ENCODE assay signal across 26 cellular contexts in the genomic region with DNA sequence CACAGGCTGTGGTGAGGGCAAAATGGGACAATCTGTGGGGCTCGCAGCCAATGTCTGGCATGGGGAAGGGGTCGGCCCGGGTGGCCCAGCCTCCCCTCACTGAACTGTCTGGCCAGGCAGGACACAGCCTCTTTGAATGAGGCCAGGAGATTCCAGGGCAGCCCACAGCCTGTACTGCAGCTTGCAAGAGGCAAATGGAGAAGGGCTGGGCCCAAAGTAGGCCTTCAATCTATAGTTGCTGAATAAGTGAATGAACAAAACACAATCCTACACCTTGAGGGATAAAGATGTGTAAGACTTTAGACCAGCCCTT. TPM values are rescaled to one million over a fixed set of nuclear protein-coding genes. Genes with fewer than 3 reads are reported as not detected.
DNase-seq lines count a peak whose midpoint lies in the region; ATAC-seq and TF ChIP-seq lines count a peak whose summit lies in the region.
"Had no signal": no experiment of that assay in that cellular context is flagged by ENCODE, and none has a peak within 500 bp of the region (broad histone marks: within the 10 kb centered on the region; RNA-seq: fewer than 3 reads in every experiment).

No MANE protein-coding gene starts in this region.

- no peak overlapping the region for H3K4me3 Mint-ChIP-seq in activated naive CD8-positive, alpha-beta T cell treated with anti-CD3 and anti-CD28 coated beads, Interleukin-2, amount 10 ng/mL, durations not matched to agents 7 days and 5 days
- no peak overlapping the region for H3K4me3 Mint-ChIP-seq in activated naive CD8-positive, alpha-beta T cell treated with anti-CD3 and anti-CD28 coated beads, Interleukin-2, amount 50 U/mL, for 24 hours
- peak overlapping the region; percentile 46 for H3K4me3 Mint-ChIP-seq in glutamatergic neuron (ENCODE audit: unreplicated experiment)
- H3K4me3 Mint-ChIP-seq: activated CD8-positive, alpha-beta T cell treated with anti-CD3 and anti-CD28 coated beads for 36 hours; IgD-negative memory B cell had no signal

- H3K9me3 ChIP-seq in tibial artery: no peaks in the 10 kb centered on the region
- H3K9me3 ChIP-seq: lower lobe of right lung, mucosa of descending colon, prostate gland, sigmoid colon, SK-N-SH had no signal

- H3K36me3 ChIP-seq in tibial artery: peaks cover 0 to 17% (median 0%) of the 10 kb centered on the region in 3 donors
- H3K36me3 ChIP-seq: prostate gland, sigmoid colon had no signal

- TF ChIP-seq POLR2A in erythroblast (IDR thresholded peaks at IDR 0.05; ENCODE audit: low read length): no peak

- TF ChIP-seq CTCF in glutamatergic neuron (IDR thresholded peaks at IDR 0.05; ENCODE audit: partially characterized antibody, unreplicated experiment) (no peak), tibial artery (IDR thresholded peaks at IDR 0.05) (no peak)

- H3K4me3 ChIP-seq in tibial artery: no peak overlapping the region
- H3K4me3 ChIP-seq: lower lobe of right lung, mucosa of descending colon, prostate gland, sigmoid colon had no signal

- CTCF ChIA-PET in HEK293T (lab: Yijun Ruan, JAX): interaction anchor here (1.7 to 3.0 kb wide), 2 partner anchors 10 to 188 kb away, joined by 4 to 16 read pairs; a partner anchor contains a TSS

- no peaks in the 10 kb centered on the region for H3K27me3 Mint-ChIP-seq in activated naive CD8-positive, alpha-beta T cell treated with anti-CD3 and anti-CD28 coated beads, Interleukin-2, amount 10 ng/mL, durations not matched to agents 7 days and 5 days
- no peaks in the 10 kb centered on the region for H3K27me3 Mint-ChIP-seq in activated naive CD8-positive, alpha-beta T cell treated with anti-CD3 and anti-CD28 coated beads, Interleukin-2, amount 50 U/mL, for 24 hours
- peaks cover 24% of the 10 kb centered on the region for H3K27me3 Mint-ChIP-seq in glutamatergic neuron (ENCODE audit: unreplicated experiment)
- H3K27me3 Mint-ChIP-seq: activated CD8-positive, alpha-beta T cell treated with anti-CD3 and anti-CD28 coated beads for 36 hours; IgD-negative memory B cell had no signal

- peaks cover 29% of the 10 kb centered on the region for H3K4me1 Mint-ChIP-seq in activated naive CD8-positive, alpha-beta T cell treated with anti-CD3 and anti-CD28 coated beads, Interleukin-2, amount 10 ng/mL, durations not matched to agents 7 days and 5 days
- H3K4me1 Mint-ChIP-seq in activated naive CD8-positive, alpha-beta T cell treated with anti-CD3 and anti-CD28 coated beads, Interleukin-2, amount 50 U/mL, for 24 hours: peaks cover 11% of the 10 kb centered on the region
- H3K4me1 Mint-ChIP-seq in glutamatergic neuron (ENCODE audit: low read depth, unreplicated experiment): peaks cover 12% of the 10 kb centered on the region

- DNase-seq in activated naive CD8-positive, alpha-beta T cell treated with anti-CD3 and anti-CD28 coated beads, Interleukin-2, amount 10 ng/mL, durations not matched to agents 7 days and 5 days: no peak
- DNase-seq in activated naive CD8-positive, alpha-beta T cell treated with anti-CD3 and anti-CD28 coated beads, Interleukin-2, amount 50 U/mL, for 24 hours: no peak
- DNase-seq in HEK293T (ENCODE audit: extremely low spot score) (peak; percentile 7), glutamatergic neuron (no peak), tibial artery (peak; percentile 11 to 45), erythroblast (lab: John Stamatoyannopoulos, UW) (no peak)
- DNase-seq: activated CD4-positive, CD25-positive, alpha-beta regulatory T cell; activated CD8-positive, alpha-beta T cell treated with anti-CD3 and anti-CD28 coated beads for 36 hours; activated gamma-delta T cell treated with Interleukin-2 at 50 U/mL for 16 hours; anterior cingulate cortex; EL; HCEC 1CT; kidney; lower lobe of right lung; NCI-H1105; NCI-H2081; NCI-H345; NCI-H748 treated with DMSO at 0.1 percent for 48 hours; sigmoid colon; SK-N-SH; T1000 had no signal

- intact Hi-C loops in tibial artery (cut with DNase I; ENCODE audit: low total_unique reads): no loop called here

- no peaks in the 10 kb centered on the region for H3K27me3 ChIP-seq in tibial artery

- ATAC-seq in activated naive CD8-positive, alpha-beta T cell treated with anti-CD3 and anti-CD28 coated beads, Interleukin-2, amount 10 ng/mL, durations not matched to agents 7 days and 5 days (ENCODE audit: low read depth): no peak
- no peak for ATAC-seq in activated naive CD8-positive, alpha-beta T cell treated with anti-CD3 and anti-CD28 coated beads, Interleukin-2, amount 50 U/mL, for 24 hours
- no peak for ATAC-seq in HG02981 (IDR thresholded peaks at IDR 0.05; ENCODE audit: unreplicated experiment)
- ATAC-seq: activated CD8-positive, alpha-beta T cell treated with anti-CD3 and anti-CD28 coated beads for 36 hours; lower lobe of right lung; mucosa of descending colon had no signal

- peak overlapping the region; percentile 49 for H3K27ac Mint-ChIP-seq in activated naive CD8-positive, alpha-beta T cell treated with anti-CD3 and anti-CD28 coated beads, Interleukin-2, amount 10 ng/mL, durations not matched to agents 7 days and 5 days
- no peak overlapping the region for H3K27ac Mint-ChIP-seq in activated naive CD8-positive, alpha-beta T cell treated with anti-CD3 and anti-CD28 coated beads, Interleukin-2, amount 50 U/mL, for 24 hours
- peak overlapping the region; percentile 34 for H3K27ac Mint-ChIP-seq in glutamatergic neuron (ENCODE audit: unreplicated experiment)
- H3K27ac Mint-ChIP-seq: activated CD8-positive, alpha-beta T cell treated with anti-CD3 and anti-CD28 coated beads for 36 hours had no signal

- no peaks in the 10 kb centered on the region for H3K9me3 Mint-ChIP-seq in activated naive CD8-positive, alpha-beta T cell treated with anti-CD3 and anti-CD28 coated beads, Interleukin-2, amount 10 ng/mL, durations not matched to agents 7 days and 5 days
- H3K9me3 Mint-ChIP-seq in activated naive CD8-positive, alpha-beta T cell treated with anti-CD3 and anti-CD28 coated beads, Interleukin-2, amount 50 U/mL, for 24 hours: no peaks in the 10 kb centered on the region
- H3K9me3 Mint-ChIP-seq in glutamatergic neuron (ENCODE audit: unreplicated experiment): peaks cover 13% of the 10 kb centered on the region
- H3K9me3 Mint-ChIP-seq: activated CD8-positive, alpha-beta T cell treated with anti-CD3 and anti-CD28 coated beads for 36 hours; IgD-negative memory B cell had no signal

- H3K36me3 Mint-ChIP-seq in activated naive CD8-positive, alpha-beta T cell treated with anti-CD3 and anti-CD28 coated beads, Interleukin-2, amount 10 ng/mL, durations not matched to agents 7 days and 5 days: peaks cover 14% of the 10 kb centered on the region
- no peaks in the 10 kb centered on the region for H3K36me3 Mint-ChIP-seq in activated naive CD8-positive, alpha-beta T cell treated with anti-CD3 and anti-CD28 coated beads, Interleukin-2, amount 50 U/mL, for 24 hours (ENCODE audit: low read depth)
- no peaks in the 10 kb centered on the region for H3K36me3 Mint-ChIP-seq in glutamatergic neuron (ENCODE audit: unreplicated experiment)

- H3K4me1 ChIP-seq in tibial artery: no peaks in the 10 kb centered on the region
- H3K4me1 ChIP-seq: prostate gland had no signal

- H3K27ac ChIP-seq in tibial artery: no peak overlapping the region
- H3K27ac ChIP-seq: C4-2B, lower lobe of right lung, prostate gland, sigmoid colon had no signal

- POLR2A ChIA-PET in activated naive CD8-positive, alpha-beta T cell treated with anti-CD3 and anti-CD28 coated beads, Interleukin-2, amount 10 ng/mL, durations not matched to agents 7 days and 5 days (lab: Charles Lee): interaction anchor here (1.8 kb wide), 2 partner anchors 168 to 189 kb away, joined by 4 to 5 read pairs; no protein-coding TSS in a partner anchor
- POLR2A ChIA-PET in HEK293T (lab: Yijun Ruan, JAX): interaction anchor here (0.7 to 2.7 kb wide), 6 partner anchors 15 to 192 kb away, joined by 3 to 12 read pairs (median 7); a partner anchor contains a TSS

TF ChIP-seq in HEK293T, 16 proteins besides CTCF, POLR2A, EP300 and RAD21:
- TF ChIP-seq SP1 (IDR thresholded peaks at IDR 0.05) (no peak), L3MBTL2 (conservative IDR thresholded peaks at IDR 0.05) (no peak), ARNT (IDR thresholded peaks at IDR 0.05) (no peak), ELF4 (IDR thresholded peaks at IDR 0.05) (no peak), FOXM1 (IDR thresholded peaks at IDR 0.05; ENCODE audit: borderline replicate concordance) (no peak), FOXA1 (IDR thresholded peaks at IDR 0.05) (no peak), SUZ12 (IDR thresholded peaks at IDR 0.05) (no peak), ZNF384 (IDR thresholded peaks at IDR 0.05) (no peak), NFRKB (IDR thresholded peaks at IDR 0.05) (no peak), HDGF (IDR thresholded peaks at IDR 0.05; ENCODE audit: borderline replicate concordance) (no peak), FOXK2 (IDR thresholded peaks at IDR 0.05) (no peak)
- TF ChIP-seq, protein P1, sequence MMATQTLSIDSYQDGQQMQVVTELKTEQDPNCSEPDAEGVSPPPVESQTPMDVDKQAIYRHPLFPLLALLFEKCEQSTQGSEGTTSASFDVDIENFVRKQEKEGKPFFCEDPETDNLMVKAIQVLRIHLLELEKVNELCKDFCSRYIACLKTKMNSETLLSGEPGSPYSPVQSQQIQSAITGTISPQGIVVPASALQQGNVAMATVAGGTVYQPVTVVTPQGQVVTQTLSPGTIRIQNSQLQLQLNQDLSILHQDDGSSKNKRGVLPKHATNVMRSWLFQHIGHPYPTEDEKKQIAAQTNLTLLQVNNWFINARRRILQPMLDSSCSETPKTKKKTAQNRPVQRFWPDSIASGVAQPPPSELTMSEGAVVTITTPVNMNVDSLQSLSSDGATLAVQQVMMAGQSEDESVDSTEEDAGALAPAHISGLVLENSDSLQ (IDR thresholded peaks at IDR 0.05): no peak

RNA-seq across cellular contexts. Expression of a gene that starts 23.2 kb away (rescaled TPM):
- 10 to 100 TPM; 38.9 to 44.0 TPM for total RNA-seq in activated naive CD8-positive, alpha-beta T cell treated with anti-CD3 and anti-CD28 coated beads, Interleukin-2, amount 10 ng/mL, durations not matched to agents 7 days and 5 days
- 10.8 TPM for total RNA-seq in glutamatergic neuron (ENCODE audit: unreplicated experiment)

Comparison
In these comparisons a context has a peak if more than half of its experiments do, and no peak if none do; other contexts are left out.
1. DNase-seq: peak in HEK293T (single experiment) and tibial artery (2 of 2); none in activated naive CD8-positive, alpha-beta T cell treated with anti-CD3 and anti-CD28 coated beads, Interleukin-2, amount 10 ng/mL, durations not matched to agents 7 days and 5 days (single experiment), activated naive CD8-positive, alpha-beta T cell treated with anti-CD3 and anti-CD28 coated beads, Interleukin-2, amount 50 U/mL, for 24 hours (single experiment), glutamatergic neuron (single experiment) and erythroblast (0 of 2).